ENCODE assay signal across 8 cellular contexts in genomic region chr17:4554997-4555799, GRCh38. TPM values are rescaled to one million over a fixed set of nuclear protein-coding genes. Genes with fewer than 3 reads are reported as not detected.
DNase-seq lines count a peak whose midpoint lies in the region; ATAC-seq and TF ChIP-seq lines count a peak whose summit lies in the region.

Gene MYBBP1A (minus strand): TSS chr17:4555384. CDS start chr17:4555324, 60 bp downstream.

- H3K36me3 ChIP-seq in osteoblast (ENCODE audit: insufficient read depth, low read length) = peaks cover 31% of the 10 kb centered on the region
- H3K36me3 ChIP-seq in thoracic aorta = peaks cover 16% of the 10 kb centered on the region

- H2AFZ ChIP-seq in osteoblast (ENCODE audit: low read length) = peak within 1 kb of the TSS; percentile 99

- peaks cover 22% of the 10 kb centered on the region for H3K4me1 Mint-ChIP-seq in activated naive CD8-positive, alpha-beta T cell (ENCODE audit: low read depth)
- peaks cover 15% of the 10 kb centered on the region for H3K4me1 Mint-ChIP-seq in glutamatergic neuron (ENCODE audit: low read depth, unreplicated experiment)

- H3K4me3 Mint-ChIP-seq in activated naive CD8-positive, alpha-beta T cell = peak within 1 kb of the TSS; percentile 95
- peak within 1 kb of the TSS; percentile 90 for H3K4me3 Mint-ChIP-seq in glutamatergic neuron (ENCODE audit: unreplicated experiment)

- no peak for TF ChIP-seq CTCF in GM10266 (IDR thresholded peaks at IDR 0.05; ENCODE audit: control insufficient read depth, insufficient read depth, low read depth, missing control alignments)
- no peak for TF ChIP-seq CTCF in glutamatergic neuron (IDR thresholded peaks at IDR 0.05; ENCODE audit: partially characterized antibody, unreplicated experiment)
- TF ChIP-seq CTCF in osteoblast (IDR thresholded peaks at IDR 0.05; ENCODE audit: extremely low read depth, low read depth, low read length) = peak; percentile 24
- no peak for TF ChIP-seq CTCF in thoracic aorta (IDR thresholded peaks at IDR 0.05)

- H3K36me3 Mint-ChIP-seq in activated naive CD8-positive, alpha-beta T cell = peaks cover 8% of the 10 kb centered on the region
- no peaks in the 10 kb centered on the region for H3K36me3 Mint-ChIP-seq in glutamatergic neuron (ENCODE audit: unreplicated experiment)

- H3K4me3 ChIP-seq in osteoblast (ENCODE audit: insufficient read depth, low read length) = peak within 1 kb of the TSS; percentile 99
- peak within 1 kb of the TSS; percentile 75 for H3K4me3 ChIP-seq in thoracic aorta

- peak; percentile 99 for DNase-seq in GM10266 (ENCODE audit: extremely low spot score)
- DNase-seq in NCI-H1105 (lab: John Stamatoyannopoulos, UW) = peak; percentile 99
- DNase-seq in SKM-1 treated with dmso at 0.1 percent for 144 hours (lab: John Stamatoyannopoulos, UW; ENCODE audit: unreplicated experiment) = peak; percentile 85
- DNase-seq in glutamatergic neuron = peak; percentile 98
- DNase-seq in osteoblast (ENCODE audit: insufficient read length, low spot score, missing footprints) = peak; percentile 100
- DNase-seq in thoracic aorta (ENCODE audit: low spot score) = peak; percentile 94

- peaks cover 26% of the 10 kb centered on the region for H3K79me2 ChIP-seq in osteoblast (ENCODE audit: insufficient read depth, low read length)

- H4K20me1 ChIP-seq in osteoblast (ENCODE audit: insufficient read depth, low read length) = peaks cover 10% of the 10 kb centered on the region

- H3K27me3 ChIP-seq in osteoblast (ENCODE audit: insufficient read depth, low read length) = no peaks in the 10 kb centered on the region
- H3K27me3 ChIP-seq in thoracic aorta (replicated peaks; ENCODE audit: insufficient read depth) = no peaks in the 10 kb centered on the region

- H3K27ac ChIP-seq in osteoblast (ENCODE audit: low read depth, low read length) (peak within 1 kb of the TSS; percentile 77), thoracic aorta (peak within 1 kb of the TSS; percentile 70 to 89)

- no peaks in the 10 kb centered on the region for H3K27me3 Mint-ChIP-seq in activated naive CD8-positive, alpha-beta T cell
- H3K27me3 Mint-ChIP-seq in glutamatergic neuron (ENCODE audit: unreplicated experiment) = peaks cover 9% of the 10 kb centered on the region

- no peaks in the 10 kb centered on the region for H3K9me3 Mint-ChIP-seq in activated naive CD8-positive, alpha-beta T cell (ENCODE audit: low read depth)
- no peaks in the 10 kb centered on the region for H3K9me3 Mint-ChIP-seq in glutamatergic neuron (ENCODE audit: unreplicated experiment)

- ATAC-seq in HG02610 (IDR thresholded peaks at IDR 0.05; ENCODE audit: unreplicated experiment) (peak; percentile 83), thoracic aorta (ENCODE audit: insufficient number of reproducible peaks, low FRiP score, low read depth) (peak; percentile 89)

- H3K4me2 ChIP-seq in osteoblast (ENCODE audit: insufficient read depth, low read length) = peak within 1 kb of the TSS; percentile 98

- H3K4me1 ChIP-seq in osteoblast (ENCODE audit: insufficient read depth, low read length) (peaks cover 19% of the 10 kb centered on the region), thoracic aorta (ENCODE audit: control insufficient read depth in 1 of 2, low read depth in 2 of 2) (peaks cover 14 to 22% of the 10 kb centered on the region in 2 donors)

- H3K9me3 ChIP-seq in osteoblast (ENCODE audit: low read depth, low read length) = no peaks in the 10 kb centered on the region
- no peaks in the 10 kb centered on the region for H3K9me3 ChIP-seq in thoracic aorta

- peak within 1 kb of the TSS; percentile 92 for H3K27ac Mint-ChIP-seq in activated naive CD8-positive, alpha-beta T cell
- H3K27ac Mint-ChIP-seq in glutamatergic neuron (ENCODE audit: unreplicated experiment) = peak within 1 kb of the TSS; percentile 99

RNA-seq across cellular contexts. Expression of gene MYBBP1A, which starts in this region (rescaled TPM):
- total RNA-seq in glutamatergic neuron (ENCODE audit: unreplicated experiment) (44.8 TPM), osteoblast (47.1 and 49.2 TPM in 2 replicates), thoracic aorta (10 to 100 TPM; 47.4 to 92.6 TPM)

Comparison
In these comparisons a context has a peak if more than half of its experiments do, and no peak if none do; other contexts are left out.
1. Peak in every context shown above with its lines: DNase-seq, ATAC-seq, H3K4me3 ChIP-seq and H3K27ac ChIP-seq.